9 cellular contexts compared by ENCODE assay signal in the genomic region with DNA sequence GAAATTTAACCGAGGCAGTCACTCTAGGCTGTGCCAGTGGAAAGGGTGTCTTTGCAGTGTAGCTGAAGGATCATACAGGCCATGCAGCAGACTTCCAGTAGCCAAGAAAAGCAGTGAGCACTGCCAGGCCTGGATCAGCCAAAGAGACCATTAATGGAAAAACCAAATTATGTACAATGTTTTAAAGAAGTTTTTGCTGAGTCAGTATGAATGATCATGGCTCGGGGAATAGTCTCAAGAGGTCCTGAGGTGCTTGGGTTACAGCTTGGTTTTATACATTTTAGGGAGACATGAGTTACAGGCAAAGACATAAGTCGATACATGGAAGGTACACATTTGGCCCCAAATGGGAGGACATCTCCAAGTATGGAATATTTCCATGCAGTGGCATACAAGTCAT.
"Had no signal": no experiment of that assay in that cellular context is flagged by ENCODE, and none has a peak within 500 bp of the region (broad histone marks: within the 10 kb centered on the region; RNA-seq: fewer than 3 reads in every experiment).

No MANE protein-coding gene starts in this region.

- DNase-seq: GM23248, GOT3, H9, HCEC 1CT, Karpas-422, KBM-7 had no signal

- H2AFZ ChIP-seq: GM23248 had no signal

- FAIRE-seq: H54, HTR-8/SVneo had no signal

- H3K4me3 Mint-ChIP-seq: H9 had no signal

- H3K4me1 Mint-ChIP-seq: H9 had no signal

- H3K4me3 ChIP-seq: GM23248 had no signal

- H3K27ac ChIP-seq: GM23248, KMS-11 had no signal

- H3K4me2 ChIP-seq: KMS-11 had no signal

- H3K27ac Mint-ChIP-seq: H9 had no signal

- H3K9ac ChIP-seq: GM23248, KMS-11 had no signal
